In the genomic region with DNA sequence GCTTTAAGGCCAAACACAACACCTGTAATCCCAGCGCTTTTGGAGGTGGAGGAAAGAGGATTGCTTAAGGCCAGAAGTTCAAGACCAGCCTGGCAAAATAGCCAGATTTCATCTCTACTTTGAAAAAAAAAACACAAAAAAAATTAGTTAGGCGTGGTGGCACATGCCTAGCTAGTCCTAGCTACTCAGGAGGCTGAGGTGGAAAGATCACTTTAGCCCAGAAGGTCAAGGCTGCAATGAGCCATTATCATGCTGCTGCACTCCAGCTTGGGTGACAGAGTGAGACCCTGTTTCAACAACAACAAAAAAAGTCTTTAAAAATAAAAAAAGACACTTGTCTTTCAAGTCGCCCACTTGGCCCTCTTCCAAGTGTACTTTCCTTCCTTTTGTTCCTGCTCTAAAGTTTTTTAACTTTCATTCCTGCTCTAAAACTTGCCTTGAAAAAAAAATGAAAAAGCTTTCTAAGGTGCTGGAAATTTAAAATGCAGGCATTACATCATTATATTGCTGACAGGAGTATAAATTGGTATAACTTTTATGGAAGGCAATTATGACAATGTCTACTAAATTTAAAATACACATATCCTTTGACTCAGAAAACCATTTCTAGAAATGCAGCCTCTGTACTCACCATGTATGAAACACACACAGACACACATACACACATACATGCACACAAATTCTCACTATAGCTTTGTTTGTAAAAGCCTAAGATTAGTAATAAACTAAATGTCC, we compare ENCODE assay signal across 27 cellular contexts. TPM values are rescaled to one million over a fixed set of nuclear protein-coding genes. Genes with fewer than 3 reads are reported as not detected.
"Had no signal": no experiment of that assay in that cellular context is flagged by ENCODE, and none has a peak within 500 bp of the region (broad histone marks: within the 10 kb centered on the region; RNA-seq: fewer than 3 reads in every experiment).

No MANE protein-coding gene starts in this region.

- H3K27ac Mint-ChIP-seq: activated CD4-positive, alpha-beta memory T cell treated with anti-CD3 and anti-CD28 coated beads, Interleukin-2, amount 10 ng/mL, durations not matched to agents 7 days and 5 days; activated CD4-positive, alpha-beta T cell treated with anti-CD3 and anti-CD28 coated beads, Interleukin-2, amount 10 ng/mL, durations not matched to agents 7 days and 5 days; activated naive CD8-positive, alpha-beta T cell; activated T-helper 17 cell treated with anti-CD3 and anti-CD28 coated beads, Interleukin-2, amount 50 U/mL, for 72 hours; dendritic cell treated with granulocyte-macrophage colony-stimulating factor and Interleukin-4, amounts not matched to agents 40 ng/mL and 50 ng/mL, for 4 days; endodermal cell; WTC11 had no signal

- H3K36me3 Mint-ChIP-seq: activated naive CD8-positive, alpha-beta T cell; WTC11 had no signal

- H3K4me3 Mint-ChIP-seq: activated CD4-positive, alpha-beta memory T cell treated with anti-CD3 and anti-CD28 coated beads, Interleukin-2, amount 10 ng/mL, durations not matched to agents 7 days and 5 days; activated CD4-positive, alpha-beta T cell treated with anti-CD3 and anti-CD28 coated beads, Interleukin-2, amount 10 ng/mL, durations not matched to agents 7 days and 5 days; activated naive CD8-positive, alpha-beta T cell; activated T-cell treated with anti-CD3 and anti-CD28 coated beads, Interleukin-2, amount 50 U/mL, for 4 hours; activated T-helper 17 cell treated with anti-CD3 and anti-CD28 coated beads, Interleukin-2, amount 50 U/mL, for 72 hours; central memory CD8-positive, alpha-beta T cell; dendritic cell treated with granulocyte-macrophage colony-stimulating factor and Interleukin-4, amounts not matched to agents 40 ng/mL and 50 ng/mL, for 4 days; endodermal cell; WTC11 had no signal

- DNase-seq: activated CD4-positive, alpha-beta memory T cell treated with anti-CD3 and anti-CD28 coated beads, Interleukin-2, amount 10 ng/mL, durations not matched to agents 7 days and 5 days; activated CD4-positive, alpha-beta T cell treated with anti-CD3 and anti-CD28 coated beads for 1 hour; activated CD4-positive, alpha-beta T cell treated with anti-CD3 and anti-CD28 coated beads for 4 hours; activated CD4-positive, alpha-beta T cell treated with anti-CD3 and anti-CD28 coated beads, Interleukin-2, amount 10 ng/mL, durations not matched to agents 7 days and 5 days; activated CD4-positive, alpha-beta T cell treated with anti-CD3 and anti-CD28 coated beads, Interleukin-2, amount 50 U/mL, for 4 hours; activated CD8-positive, alpha-beta memory T cell treated with anti-CD3 and anti-CD28 coated beads, Interleukin-2, amount 50 U/mL, for 48 hours; activated effector memory CD4-positive, alpha-beta T cell treated with Interleukin-2 at 50 U/mL for 16 hours; activated gamma-delta T cell treated with Interleukin-2 at 50 U/mL for 16 hours; activated naive CD4-positive, alpha-beta T cell treated with anti-CD3 and anti-CD28 coated beads, Interleukin-2, amount 50 U/mL, for 16 hours; activated naive CD4-positive, alpha-beta T cell treated with Interleukin-2 at 50 U/mL for 16 hours; activated T-cell treated with anti-CD3 and anti-CD28 coated beads, Interleukin-2, amount 50 U/mL, for 4 hours; amniotic stem cell; anterior cingulate cortex; brain microvascular endothelial cell; dorsolateral prefrontal cortex; effector memory CD4-positive, alpha-beta T cell; endodermal cell; esophagus squamous epithelium; foreskin melanocyte; heart right ventricle; T-helper 2 cell had no signal

- H3K4me1 Mint-ChIP-seq: activated CD4-positive, alpha-beta memory T cell treated with anti-CD3 and anti-CD28 coated beads, Interleukin-2, amount 10 ng/mL, durations not matched to agents 7 days and 5 days; activated T-helper 17 cell treated with anti-CD3 and anti-CD28 coated beads, Interleukin-2, amount 50 U/mL, for 72 hours; central memory CD8-positive, alpha-beta T cell had no signal

- H3K9me3 Mint-ChIP-seq: activated CD4-positive, alpha-beta memory T cell treated with anti-CD3 and anti-CD28 coated beads, Interleukin-2, amount 10 ng/mL, durations not matched to agents 7 days and 5 days; activated CD4-positive, alpha-beta T cell treated with anti-CD3 and anti-CD28 coated beads, Interleukin-2, amount 10 ng/mL, durations not matched to agents 7 days and 5 days; activated T-cell treated with anti-CD3 and anti-CD28 coated beads, Interleukin-2, amount 50 U/mL, for 4 hours; activated T-helper 17 cell treated with anti-CD3 and anti-CD28 coated beads, Interleukin-2, amount 50 U/mL, for 72 hours; central memory CD8-positive, alpha-beta T cell; dendritic cell treated with granulocyte-macrophage colony-stimulating factor and Interleukin-4, amounts not matched to agents 40 ng/mL and 50 ng/mL, for 4 days; endodermal cell had no signal

- H3K27me3 Mint-ChIP-seq: activated naive CD8-positive, alpha-beta T cell; activated T-helper 17 cell treated with anti-CD3 and anti-CD28 coated beads, Interleukin-2, amount 50 U/mL, for 72 hours; central memory CD8-positive, alpha-beta T cell; dendritic cell treated with granulocyte-macrophage colony-stimulating factor and Interleukin-4, amounts not matched to agents 40 ng/mL and 50 ng/mL, for 4 days had no signal

RNA-seq across cellular contexts. Expression of gene KCNE3, which starts 13.5 kb away (rescaled TPM):
- total RNA-seq: activated CD4-positive, alpha-beta memory T cell treated with anti-CD3 and anti-CD28 coated beads, Interleukin-2, amount 10 ng/mL, durations not matched to agents 7 days and 5 days; activated CD4-positive, alpha-beta T cell treated with anti-CD3 and anti-CD28 coated beads, Interleukin-2, amount 10 ng/mL, durations not matched to agents 7 days and 5 days; activated T-cell treated with anti-CD3 and anti-CD28 coated beads, Interleukin-2, amount 50 U/mL, for 4 hours; activated T-helper 17 cell treated with anti-CD3 and anti-CD28 coated beads, Interleukin-2, amount 50 U/mL, for 72 hours; T-helper 1 cell treated with Interleukin-12 subunit alpha and Interleukin-12 subunit beta and Interleukin-4 antibody, amounts not matched to agents 30 ng/mL and 1 ng/mL, for 36 hours had no signal
